ENCODE assay signal across 9 cellular contexts in genomic region chr4:100935090-100935489, GRCh38.
DNase-seq lines count a peak whose midpoint lies in the region; ATAC-seq, FAIRE-seq and TF ChIP-seq lines count a peak whose summit lies in the region.
"Had no signal": no experiment of that assay in that cellular context is flagged by ENCODE, and none has a peak within 500 bp of the region (broad histone marks: within the 10 kb centered on the region; RNA-seq: fewer than 3 reads in every experiment).

No MANE protein-coding gene starts in this region.

- H3K4me1 ChIP-seq in breast epithelium (no peaks in the 10 kb centered on the region), esophagus squamous epithelium (peaks cover 0 to 12% (median 8%) of the 10 kb centered on the region in 3 donors)
- H3K4me1 ChIP-seq: colonic mucosa had no signal

- no peaks in the 10 kb centered on the region for H3K9me3 Mint-ChIP-seq in MCF 10A (ENCODE audit: unreplicated experiment)

- no TSS peak for BruUV-seq in MCF 10A (replicated peaks; lab: Mats Ljungman, UMichigan)

- TF ChIP-seq POLR2A in breast epithelium (IDR thresholded peaks at IDR 0.05) = no peak
- TF ChIP-seq POLR2A in esophagus squamous epithelium (IDR thresholded peaks at IDR 0.05) = no peak

- FAIRE-seq in urothelium cell line (lab: Jason Lieb, UNC) = no peak

- no peak overlapping the region for H3K27ac ChIP-seq in breast epithelium
- no peak overlapping the region for H3K27ac ChIP-seq in esophagus squamous epithelium
- H3K27ac ChIP-seq: colonic mucosa had no signal

- no peak for ATAC-seq in HG02763 (IDR thresholded peaks at IDR 0.05; ENCODE audit: unreplicated experiment)
- ATAC-seq in Right ventricle myocardium inferior = no peak

- WGBS in esophagus squamous epithelium, 2 donors = 81 to 88% methylated on average over 1 of the region's 1 CpG

- no peak overlapping the region for H3K27ac Mint-ChIP-seq in MCF 10A (ENCODE audit: low read depth, unreplicated experiment)

- no peaks in the 10 kb centered on the region for H3K27me3 Mint-ChIP-seq in MCF 10A (ENCODE audit: insufficient read depth, unreplicated experiment)

- intact Hi-C loops in MCF 10A (cut with micrococcal nuclease) = loop anchor here (10.0 kb wide), 1 partner anchor 230 kb away; no protein-coding TSS in a partner anchor
- intact Hi-C loops in breast epithelium (cut with DNase I; ENCODE audit: low total_unique reads) = loop anchor here (10.0 kb wide), 1 partner anchor 220 kb away; no protein-coding TSS in a partner anchor
- intact Hi-C loops in esophagus squamous epithelium (cut with DNase I) = no loop called here
- intact Hi-C loops in Right ventricle myocardium inferior (cut with DNase I) = no loop called here

- no peak for TF ChIP-seq CTCF in MCF 10A (IDR thresholded peaks at IDR 0.05; ENCODE audit: unreplicated experiment)
- TF ChIP-seq CTCF in breast epithelium (IDR thresholded peaks at IDR 0.05) = no peak
- peak in 5 of 6 experiments; percentile 19 to 51 (median 25) for TF ChIP-seq CTCF in esophagus squamous epithelium (IDR thresholded peaks at IDR 0.05)

- no peaks in the 10 kb centered on the region for H3K36me3 Mint-ChIP-seq in MCF 10A (ENCODE audit: insufficient read depth, unreplicated experiment)

- H3K27me3 ChIP-seq in breast epithelium = no peaks in the 10 kb centered on the region
- H3K27me3 ChIP-seq in esophagus squamous epithelium = no peaks in the 10 kb centered on the region
- H3K27me3 ChIP-seq: colonic mucosa had no signal

- POLR2A ChIA-PET in MCF 10A (lab: Yijun Ruan, JAX) = interaction anchor here (0.6 to 2.6 kb wide), 2 partner anchors 43 to 94 kb away, joined by 3 to 5 read pairs; no protein-coding TSS in a partner anchor

- DNase-seq in MCF 10A (ENCODE audit: unreplicated experiment) = peak; percentile 52
- no peak for DNase-seq in breast epithelium (ENCODE audit: low spot score in 2 of 2)
- peak; percentile 51 for DNase-seq in NAMALWA (ENCODE audit: low spot score)
- no peak for DNase-seq in esophagus squamous epithelium (lab: John Stamatoyannopoulos, UW)
- DNase-seq in urothelium cell line (ENCODE audit: low spot score) = peak; percentile 9
- no peak for DNase-seq in stimulated activated CD4-positive, alpha-beta T cell treated with anti-CD3 and anti-CD28 coated beads, Interleukin-2, amount 100 ng/mL, for 24 hours
- DNase-seq in Right ventricle myocardium inferior (ENCODE audit: missing footprints) = no peak
- DNase-seq: colonic mucosa had no signal

- H3K9me3 ChIP-seq in breast epithelium (no peaks in the 10 kb centered on the region), esophagus squamous epithelium (no peaks in the 10 kb centered on the region)
- H3K9me3 ChIP-seq: colonic mucosa had no signal

- H3K4me3 ChIP-seq in breast epithelium (no peak overlapping the region), esophagus squamous epithelium (no peak overlapping the region)
- H3K4me3 ChIP-seq: colonic mucosa had no signal

- CTCF ChIA-PET in MCF 10A (lab: Yijun Ruan, JAX) = interaction anchor here (0.6 to 1.7 kb wide), 7 partner anchors 10 to 813 kb away, joined by 3 to 6 read pairs (median 4); no protein-coding TSS in a partner anchor

- H3K4me1 Mint-ChIP-seq in MCF 10A (ENCODE audit: insufficient read depth, unreplicated experiment) = peaks cover 15% of the 10 kb centered on the region

- no peak overlapping the region for H3K4me3 Mint-ChIP-seq in MCF 10A (ENCODE audit: unreplicated experiment)

- H3K36me3 ChIP-seq in breast epithelium (no peaks in the 10 kb centered on the region), esophagus squamous epithelium (no peaks in the 10 kb centered on the region)
- H3K36me3 ChIP-seq: colonic mucosa had no signal

Comparison
In these comparisons a context has a peak if more than half of its experiments do, and no peak if none do; other contexts are left out.
1. DNase-seq: peak in MCF 10A (single experiment), NAMALWA (single experiment) and urothelium cell line (single experiment); none in breast epithelium (0 of 2), esophagus squamous epithelium (single experiment), stimulated activated CD4-positive, alpha-beta T cell treated with anti-CD3 and anti-CD28 coated beads, Interleukin-2, amount 100 ng/mL, for 24 hours (0 of 2) and Right ventricle myocardium inferior (single experiment).
2. CTCF ChIP-seq: peak in esophagus squamous epithelium (5 of 6); none in MCF 10A (single experiment) and breast epithelium (0 of 3).
3. intact Hi-C loops: an anchor here in MCF 10A (10.0 kb wide) and breast epithelium (10.0 kb wide); none called in esophagus squamous epithelium and Right ventricle myocardium inferior.